In genomic region chr1:221171768-221172167, GRCh38 we compare ENCODE assay signal across 34 cellular contexts.
A peak's percentile ranks its signal among the peaks of the same experiment; 100 is the strongest.
DNase-seq lines count a peak whose midpoint lies in the region; ATAC-seq and TF ChIP-seq lines count a peak whose summit lies in the region.
"Had no signal": no experiment of that assay in that cellular context is flagged by ENCODE, and none has a peak within 500 bp of the region (broad histone marks: within the 10 kb centered on the region; RNA-seq: fewer than 3 reads in every experiment).

No MANE protein-coding gene starts in this region.

- H3K79me1 ChIP-seq in mesendoderm (ENCODE audit: low read length) = no peaks in the 10 kb centered on the region

- H3K27me3 ChIP-seq in endodermal cell (ENCODE audit: control insufficient read depth, insufficient read depth, low read length, poor library complexity, severe bottlenecking) (no peaks in the 10 kb centered on the region), mesendoderm (ENCODE audit: insufficient read depth, low read length, poor library complexity) (no peaks in the 10 kb centered on the region)
- H3K27me3 ChIP-seq: BE2C, BLaER1 had no signal

- no peak overlapping the region for H4K5ac ChIP-seq in mesendoderm (ENCODE audit: low read length)

- WGBS in endodermal cell (ENCODE audit: insufficient coverage in 1 of 2, insufficient read length in 1 of 2), 2 experiments = 85 to 96% methylated on average over 2 of the region's 2 CpGs
- no CpG with 5 or more reads among the region's 2 CpGs for WGBS in mesendoderm (ENCODE audit: extremely low coverage, insufficient coverage, low lambda C conversion rate)

- H3K9ac ChIP-seq in endodermal cell (ENCODE audit: extremely low read depth, low read length, poor library complexity, severe bottlenecking) (no peak overlapping the region), mesendoderm (ENCODE audit: low read length) (no peak overlapping the region)
- H3K9ac ChIP-seq: BLaER1; BLaER1 treated with 17β-estradiol and CSF1 and Interleukin-3, amounts not matched to agents 10 nM and 100 nM had no signal

- H2AK5ac ChIP-seq in mesendoderm (ENCODE audit: low read length) = no peak overlapping the region

- H2BK5ac ChIP-seq in mesendoderm (ENCODE audit: low read length) = no peak overlapping the region

- H3K4me3 ChIP-seq in HEK293 (ENCODE audit: low read depth, low read length) (no peak overlapping the region), endodermal cell (ENCODE audit: low read length) (peak overlapping the region; percentile 6), mesendoderm (ENCODE audit: low read length) (no peak overlapping the region)
- H3K4me3 ChIP-seq: A549; BLaER1; BLaER1 treated with 17β-estradiol and CSF1 and Interleukin-3, amounts not matched to agents 10 nM and 100 nM had no signal

- peak overlapping the region; percentile 99 for H2BK15ac ChIP-seq in mesendoderm (replicated peaks; ENCODE audit: low read depth)

- H3K79me2 ChIP-seq in mesendoderm (ENCODE audit: control insufficient read depth, insufficient read depth, low read length) = no peaks in the 10 kb centered on the region

- H3K27ac ChIP-seq in HEK293 (ENCODE audit: extremely low read depth, low read depth, low read length) (no peak overlapping the region), endodermal cell (ENCODE audit: low read depth, low read length) (no peak overlapping the region), mesendoderm (ENCODE audit: low read depth, low read length) (no peak overlapping the region)
- H3K27ac ChIP-seq: 22Rv1, A549, BLaER1, C4-2B had no signal

- peaks cover 5% of the 10 kb centered on the region for H3K9me3 Mint-ChIP-seq in endodermal cell
- H3K9me3 Mint-ChIP-seq in glutamatergic neuron (ENCODE audit: unreplicated experiment) = peaks cover 1% of the 10 kb centered on the region

- H3K4me1 ChIP-seq in HEK293 (ENCODE audit: control insufficient read depth, insufficient read depth, low read length) (0 out of 2 replicates have a peak, but pooled peaks cover 2% of the 10 kb centered on the region), endodermal cell (ENCODE audit: control insufficient read depth, insufficient read depth, low read length) (peaks cover 11% of the 10 kb centered on the region), mesendoderm (ENCODE audit: control insufficient read depth, low read depth, low read length) (peaks cover 2% of the 10 kb centered on the region)
- H3K4me1 ChIP-seq: A549, Caco-2 had no signal

- no peak overlapping the region for H3K27ac Mint-ChIP-seq in endodermal cell
- H3K27ac Mint-ChIP-seq in glutamatergic neuron (ENCODE audit: unreplicated experiment) = no peak overlapping the region
- H3K27ac Mint-ChIP-seq: B cell; CD14-positive monocyte; CD4-positive, alpha-beta T cell; CD4-positive, CD25-positive, alpha-beta regulatory T cell; CD8-positive, alpha-beta memory T cell; CD8-positive, alpha-beta T cell had no signal

- ATAC-seq in GM18520 (IDR thresholded peaks at IDR 0.05; ENCODE audit: unreplicated experiment) = no peak
- no peak for ATAC-seq in HG02970 (IDR thresholded peaks at IDR 0.05; ENCODE audit: low FRiP score, unreplicated experiment)
- ATAC-seq: A549; CD8-positive, alpha-beta T cell had no signal

- no peak overlapping the region for H3K4me2 ChIP-seq in mesendoderm (ENCODE audit: low read length)
- H3K4me2 ChIP-seq: A549, BLaER1 had no signal

- H3K36me3 Mint-ChIP-seq in endodermal cell (ENCODE audit: low read depth) (peaks cover 3% of the 10 kb centered on the region), glutamatergic neuron (ENCODE audit: unreplicated experiment) (peaks cover 9% of the 10 kb centered on the region)
- H3K36me3 Mint-ChIP-seq: CD4-positive, alpha-beta memory T cell; CD4-positive, CD25-positive, alpha-beta regulatory T cell; CD8-positive, alpha-beta memory T cell; CD8-positive, alpha-beta T cell had no signal

- no peaks in the 10 kb centered on the region for H3K27me3 Mint-ChIP-seq in endodermal cell (ENCODE audit: insufficient read depth)
- H3K27me3 Mint-ChIP-seq in glutamatergic neuron (ENCODE audit: unreplicated experiment) = no peaks in the 10 kb centered on the region
- H3K27me3 Mint-ChIP-seq: CD4-positive, alpha-beta T cell; CD4-positive, CD25-positive, alpha-beta regulatory T cell had no signal

- DNase-seq in DMS53 (lab: John Stamatoyannopoulos, UW) (peak; percentile 37), DMS53 treated with DMSO at 0.1 percent for 48 hours (lab: John Stamatoyannopoulos, UW; ENCODE audit: unreplicated experiment) (no peak), endodermal cell (no peak), mesendoderm (no peak), glutamatergic neuron (no peak)
- DNase-seq: 8988T; ACHN; AML-193; BE2C; C1 segment of cervical spinal cord; Caco-2; Calu3; CD4-positive, alpha-beta memory T cell; CD4-positive, alpha-beta T cell; CD4-positive, CD25-positive, alpha-beta regulatory T cell; CD8-positive, alpha-beta memory T cell; CD8-positive, alpha-beta T cell; COR-L47; DMS 273 treated with DMSO at 0.1 percent for 48 hours; DMS153; DMS79; DMS79 treated with DMSO at 0.1 percent for 48 hours; DND-41; EL had no signal

- H3K23ac ChIP-seq in mesendoderm (ENCODE audit: low read length) = no peak overlapping the region

- peaks cover 30% of the 10 kb centered on the region for H3K4me1 Mint-ChIP-seq in endodermal cell
- peaks cover 16% of the 10 kb centered on the region for H3K4me1 Mint-ChIP-seq in glutamatergic neuron (ENCODE audit: low read depth, unreplicated experiment)
- H3K4me1 Mint-ChIP-seq: CD4-positive, alpha-beta memory T cell; CD4-positive, CD25-positive, alpha-beta regulatory T cell; CD8-positive, alpha-beta memory T cell had no signal

- CTCF ChIA-PET in HEK293 (lab: Yijun Ruan, JAX) = interaction anchor here (0.8 kb wide), 1 partner anchor 32 kb away, joined by 3 read pairs; no protein-coding TSS in a partner anchor

- H3K9me3 ChIP-seq in HEK293 (ENCODE audit: control insufficient read depth, insufficient read depth, low read depth, low read length) (no peaks in the 10 kb centered on the region), endodermal cell (ENCODE audit: control insufficient read depth, low read length) (peaks cover 22% of the 10 kb centered on the region)
- H3K9me3 ChIP-seq: A549, BE2C, Caco-2 had no signal

- POLR2A ChIA-PET in HEK293 (lab: Yijun Ruan, JAX) = no interaction called here

- TF ChIP-seq CTCF in HEK293 (tag by site-specific recombination; IDR thresholded peaks at IDR 0.05) (no peak), endodermal cell (conservative IDR thresholded peaks at IDR 0.05) (no peak), glutamatergic neuron (IDR thresholded peaks at IDR 0.05; ENCODE audit: partially characterized antibody, unreplicated experiment) (no peak)

- no peak overlapping the region for H3K18ac ChIP-seq in mesendoderm (ENCODE audit: low read length)

- H3K36me3 ChIP-seq in HEK293 (ENCODE audit: control insufficient read depth in 2 of 2, insufficient read depth in 1 of 2, low read length in 2 of 2) (no peaks in the 10 kb centered on the region), endodermal cell (ENCODE audit: control insufficient read depth, insufficient read depth, low read length) (no peaks in the 10 kb centered on the region), mesendoderm (ENCODE audit: control insufficient read depth, insufficient read depth, low read length) (no peaks in the 10 kb centered on the region)
- H3K36me3 ChIP-seq: BE2C; BLaER1; BLaER1 treated with 17β-estradiol and CSF1 and Interleukin-3, amounts not matched to agents 10 nM and 100 nM had no signal

- no peak overlapping the region for H2BK120ac ChIP-seq in mesendoderm (ENCODE audit: low read depth, low read length)

- no peak overlapping the region for H3K56ac ChIP-seq in mesendoderm (ENCODE audit: low read length)

- no peak overlapping the region for H4K8ac ChIP-seq in mesendoderm (ENCODE audit: low read depth, low read length)

- H3K4ac ChIP-seq in mesendoderm (ENCODE audit: low read depth, low read length) = no peak overlapping the region

- H3K4me3 Mint-ChIP-seq in endodermal cell (no peak overlapping the region), glutamatergic neuron (ENCODE audit: unreplicated experiment) (no peak overlapping the region)
- H3K4me3 Mint-ChIP-seq: B cell; CD4-positive, alpha-beta memory T cell; CD4-positive, alpha-beta T cell; CD4-positive, CD25-positive, alpha-beta regulatory T cell; CD8-positive, alpha-beta memory T cell; CD8-positive, alpha-beta T cell had no signal

TF ChIP-seq in HEK293, 187 proteins besides CTCF, POLR2A, EP300 and RAD21 (continues in another document):
- TF ChIP-seq SP7 (tag by site-specific recombination; IDR thresholded peaks at IDR 0.05) = no peak
- TF ChIP-seq ZNF692 (tag by site-specific recombination; IDR thresholded peaks at IDR 0.05) = no peak
- TF ChIP-seq ZNF366 (tag by site-specific recombination; conservative IDR thresholded peaks at IDR 0.05) = no peak
- no peak for TF ChIP-seq ZNF146 (tag by site-specific recombination; IDR thresholded peaks at IDR 0.05)
- TF ChIP-seq, protein P1, sequence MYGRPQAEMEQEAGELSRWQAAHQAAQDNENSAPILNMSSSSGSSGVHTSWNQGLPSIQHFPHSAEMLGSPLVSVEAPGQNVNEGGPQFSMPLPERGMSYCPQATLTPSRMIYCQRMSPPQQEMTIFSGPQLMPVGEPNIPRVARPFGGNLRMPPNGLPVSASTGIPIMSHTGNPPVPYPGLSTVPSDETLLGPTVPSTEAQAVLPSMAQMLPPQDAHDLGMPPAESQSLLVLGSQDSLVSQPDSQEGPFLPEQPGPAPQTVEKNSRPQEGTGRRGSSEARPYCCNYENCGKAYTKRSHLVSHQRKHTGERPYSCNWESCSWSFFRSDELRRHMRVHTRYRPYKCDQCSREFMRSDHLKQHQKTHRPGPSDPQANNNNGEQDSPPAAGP (tag by site-specific recombination; IDR thresholded peaks at IDR 0.05) = no peak
- TF ChIP-seq ZNF776 (tag by site-specific recombination; IDR thresholded peaks at IDR 0.05; ENCODE audit: borderline replicate concordance) = no peak
- peak; percentile 82 for TF ChIP-seq SETDB1 (IDR thresholded peaks at IDR 0.05; ENCODE audit: insufficient read length, low read length)
